ENCODE assay signal across 24 cellular contexts in genomic region chr11:114616516-114616915, GRCh38. TPM values are rescaled to one million over a fixed set of nuclear protein-coding genes. Genes with fewer than 3 reads are reported as not detected.
A peak's percentile ranks its signal among the peaks of the same experiment; 100 is the strongest.
DNase-seq lines count a peak whose midpoint lies in the region; ATAC-seq, FAIRE-seq and TF ChIP-seq lines count a peak whose summit lies in the region.
"Had no signal": no experiment of that assay in that cellular context is flagged by ENCODE, and none has a peak within 500 bp of the region (broad histone marks: within the 10 kb centered on the region; RNA-seq: fewer than 3 reads in every experiment).

No MANE protein-coding gene starts in this region.

- H2AFZ ChIP-seq in GM12878 (ENCODE audit: control insufficient read depth, low read depth, low read length), result no peak overlapping the region
- H2AFZ ChIP-seq: GM23338 had no signal

- H3K4me1 ChIP-seq in GM12878 (ENCODE audit: control insufficient read depth, insufficient read depth, low read length) (no peaks in the 10 kb centered on the region), esophagus muscularis mucosa (no peaks in the 10 kb centered on the region)
- H3K4me1 ChIP-seq: A549; BE2C; BLaER1 treated with 17β-estradiol and CSF1 and Interleukin-3, amounts not matched to agents 10 nM and 100 nM; Caco-2; HAP-1 had no signal

- H3K4me3 ChIP-seq in GM06990 (replicated peaks; ENCODE audit: low read depth, low read length) (no peak overlapping the region), GM12878 (no peak overlapping the region), esophagus muscularis mucosa (no peak overlapping the region)
- H3K4me3 ChIP-seq: A549; BLaER1 treated with 17β-estradiol and CSF1 and Interleukin-3, amounts not matched to agents 10 nM and 100 nM; GM23338; HAP-1 had no signal

- TF ChIP-seq EP300 in GM12878 (IDR thresholded peaks at IDR 0.05; ENCODE audit: borderline replicate concordance in 1 of 2, control insufficient read depth in 1 of 2, low read depth in 2 of 2, low read length in 2 of 2) (no peak), esophagus muscularis mucosa (IDR thresholded peaks at IDR 0.05) (no peak)

- FAIRE-seq in GM12891 (lab: Jason Lieb, UNC) (no peak), GM12878 (lab: Jason Lieb, UNC) (no peak)
- FAIRE-seq: A549, G401.6 had no signal

- RAD21 ChIA-PET in GM12878 (lab: Charles Lee; ENCODE audit: unreplicated experiment), result no interaction called here

- H3K9me3 ChIP-seq in GM12878 (replicated peaks; ENCODE audit: control insufficient read depth, insufficient read depth, low read length), result no peaks in the 10 kb centered on the region; the same call in 1 of the 3 replicates
- H3K9me3 ChIP-seq in esophagus muscularis mucosa, result no peaks in the 10 kb centered on the region
- H3K9me3 ChIP-seq: A549, HAP-1 had no signal

- CTCF ChIA-PET in GM12878 (lab: Yijun Ruan, JAX), result no interaction called here

- peaks cover 7% of the 10 kb centered on the region for H4K20me1 ChIP-seq in GM12878 (ENCODE audit: control insufficient read depth, insufficient read depth)
- H4K20me1 ChIP-seq: BLaER1 treated with 17β-estradiol and CSF1 and Interleukin-3, amounts not matched to agents 10 nM and 100 nM had no signal

- SMC1A ChIA-PET in GM12878 (lab: Charles Lee; ENCODE audit: uncharacterized antibody, unreplicated experiment), result no interaction called here

- H3K9me3 Mint-ChIP-seq in activated naive CD8-positive, alpha-beta T cell treated with anti-CD3 and anti-CD28 coated beads, Interleukin-2, amount 50 U/mL, for 24 hours, result peaks cover 3% of the 10 kb centered on the region
- H3K9me3 Mint-ChIP-seq: HFFc6 had no signal

- POLR2A ChIA-PET in GM12878 (lab: Charles Lee), result no interaction called here

- H3K27ac ChIP-seq in GM12878 (ENCODE audit: control insufficient read depth, insufficient read depth), result no peak overlapping the region
- no peak overlapping the region for H3K27ac ChIP-seq in esophagus muscularis mucosa (replicated peaks in 1 of 4)
- H3K27ac ChIP-seq: A549; BLaER1 treated with 17β-estradiol and CSF1 and Interleukin-3, amounts not matched to agents 10 nM and 100 nM had no signal

- no peaks in the 10 kb centered on the region for H3K4me1 Mint-ChIP-seq in activated naive CD8-positive, alpha-beta T cell treated with anti-CD3 and anti-CD28 coated beads, Interleukin-2, amount 50 U/mL, for 24 hours
- H3K4me1 Mint-ChIP-seq: CD4-positive, CD25-positive, alpha-beta regulatory T cell; GM23338 had no signal

- TF ChIP-seq RAD21 in GM12878 (IDR thresholded peaks at IDR 0.05; ENCODE audit: insufficient read depth, low read depth, low read length), result no peak

- H3K36me3 Mint-ChIP-seq in activated naive CD8-positive, alpha-beta T cell treated with anti-CD3 and anti-CD28 coated beads, Interleukin-2, amount 50 U/mL, for 24 hours (ENCODE audit: low read depth), result no peaks in the 10 kb centered on the region
- H3K36me3 Mint-ChIP-seq: CD4-positive, CD25-positive, alpha-beta regulatory T cell; CD8-positive, alpha-beta T cell had no signal

- ATAC-seq in GM12878, result peak; percentile 2; the same call in 2 of the 3 replicates
- no peak for ATAC-seq in GM21619 (IDR thresholded peaks at IDR 0.05; ENCODE audit: unreplicated experiment)
- ATAC-seq in activated naive CD8-positive, alpha-beta T cell treated with anti-CD3 and anti-CD28 coated beads, Interleukin-2, amount 50 U/mL, for 24 hours, result no peak
- ATAC-seq: A549; CD8-positive, alpha-beta T cell; GM23338 had no signal

- intact Hi-C loops in GM12878 (cut with micrococcal nuclease; ENCODE audit: unreplicated experiment), result no loop called here
- intact Hi-C loops in esophagus muscularis mucosa (cut with DNase I), result loop anchor here (10.0 kb wide), 1 partner anchor 272 kb away; no protein-coding TSS in a partner anchor
- intact Hi-C loops in posterior cingulate gyrus (cut with DNase I), result no loop called here

- H3K27ac Mint-ChIP-seq in activated naive CD8-positive, alpha-beta T cell treated with anti-CD3 and anti-CD28 coated beads, Interleukin-2, amount 50 U/mL, for 24 hours, result no peak overlapping the region
- H3K27ac Mint-ChIP-seq: CD4-positive, CD25-positive, alpha-beta regulatory T cell; CD8-positive, alpha-beta T cell; GM23338; HFFc6 had no signal

- H3K36me3 ChIP-seq in GM06990 (ENCODE audit: control insufficient read depth, insufficient read depth, low read length) (no peaks in the 10 kb centered on the region), GM12878 (ENCODE audit: control insufficient read depth in 2 of 2, insufficient read depth in 2 of 2, low read length in 1 of 2) (no peaks in the 10 kb centered on the region), esophagus muscularis mucosa (no peaks in the 10 kb centered on the region)
- H3K36me3 ChIP-seq: BE2C; BLaER1 treated with 17β-estradiol and CSF1 and Interleukin-3, amounts not matched to agents 10 nM and 100 nM; HAP-1 had no signal

- no TSS peak for BruUV-seq in GM12878 (replicated peaks; lab: Mats Ljungman, UMichigan)

- 16% methylated on average over 8 of the region's 8 CpGs for WGBS in GM12878 (ENCODE audit: insufficient coverage, insufficient replicate concordance, low lambda C conversion rate, missing lambda C conversion rate)
- WGBS in esophagus muscularis mucosa, result 93% methylated on average over 8 of the region's 8 CpGs

- peak; percentile 16 for DNase-seq in GM06990 (ENCODE audit: extremely low read depth, insufficient read length)
- DNase-seq in GM12891 (ENCODE audit: insufficient read length, low spot score), result no peak
- no peak for DNase-seq in GM12878 (ENCODE audit: low read depth, low spot score)
- DNase-seq in esophagus muscularis mucosa (ENCODE audit: extremely low spot score), result peak; percentile 39
- DNase-seq in SW480 (ENCODE audit: low spot score), result no peak
- no peak for DNase-seq in activated naive CD8-positive, alpha-beta T cell treated with anti-CD3 and anti-CD28 coated beads, Interleukin-2, amount 50 U/mL, for 24 hours
- DNase-seq in posterior cingulate gyrus, result no peak
- DNase-seq: 8988T; ACHN; AML-193; BE2C; Caco-2; CD4-positive, CD25-positive, alpha-beta regulatory T cell; CD8-positive, alpha-beta T cell; DMS153; DND-41; HFFc6 had no signal

- in situ Hi-C loops in GM12878 (cut with MboI), result no loop called here

- H3K27me3 ChIP-seq in GM06990 (replicated peaks; ENCODE audit: control insufficient read depth, insufficient read depth, low read length), result no peaks in the 10 kb centered on the region
- no peaks in the 10 kb centered on the region for H3K27me3 ChIP-seq in GM12878 (replicated peaks in 1 of 2; ENCODE audit: control insufficient read depth in 2 of 2, insufficient read depth in 2 of 2, low read length in 1 of 2)
- no peaks in the 10 kb centered on the region for H3K27me3 ChIP-seq in esophagus muscularis mucosa
- H3K27me3 ChIP-seq: BE2C; BLaER1 treated with 17β-estradiol and CSF1 and Interleukin-3, amounts not matched to agents 10 nM and 100 nM had no signal

- TF ChIP-seq POLR2A in GM12891 (IDR thresholded peaks at IDR 0.05; ENCODE audit: low read depth, low read length) (no peak), GM12878 (IDR thresholded peaks at IDR 0.05; ENCODE audit: low read depth, low read length) (no peak), esophagus muscularis mucosa (IDR thresholded peaks at IDR 0.05; ENCODE audit: low read depth) (no peak)

- H3K27me3 Mint-ChIP-seq in activated naive CD8-positive, alpha-beta T cell treated with anti-CD3 and anti-CD28 coated beads, Interleukin-2, amount 50 U/mL, for 24 hours, result no peaks in the 10 kb centered on the region
- H3K27me3 Mint-ChIP-seq: CD4-positive, CD25-positive, alpha-beta regulatory T cell had no signal

- H3K4me2 ChIP-seq in GM12878 (ENCODE audit: control insufficient read depth, insufficient read depth), result no peak overlapping the region
- H3K4me2 ChIP-seq: A549; BLaER1 treated with 17β-estradiol and CSF1 and Interleukin-3, amounts not matched to agents 10 nM and 100 nM; GM23338 had no signal

- H3K4me3 Mint-ChIP-seq in activated naive CD8-positive, alpha-beta T cell treated with anti-CD3 and anti-CD28 coated beads, Interleukin-2, amount 50 U/mL, for 24 hours, result no peak overlapping the region
- H3K4me3 Mint-ChIP-seq: CD4-positive, CD25-positive, alpha-beta regulatory T cell; CD8-positive, alpha-beta T cell; GM23338; HFFc6 had no signal

- no peak for TF ChIP-seq CTCF in GM06990 (IDR thresholded peaks at IDR 0.05; ENCODE audit: insufficient read depth, low read length, poor library complexity, severe bottlenecking)
- TF ChIP-seq CTCF in GM12878 (IDR thresholded peaks at IDR 0.05 in 2 of 3, conservative IDR thresholded peaks at IDR 0.05 in 1 of 3; ENCODE audit: control insufficient read depth in 2 of 3, extremely low read depth in 1 of 3, insufficient read depth in 1 of 3, low read depth in 3 of 3, low read length in 3 of 3), result no peak
- TF ChIP-seq CTCF in esophagus muscularis mucosa (IDR thresholded peaks at IDR 0.05), result no peak

- H3K9ac ChIP-seq in GM12878 (ENCODE audit: control insufficient read depth, insufficient read depth, low read length), result no peak overlapping the region
- H3K9ac ChIP-seq: BLaER1 treated with 17β-estradiol and CSF1 and Interleukin-3, amounts not matched to agents 10 nM and 100 nM had no signal

- H3K79me2 ChIP-seq in GM12878 (ENCODE audit: control insufficient read depth, insufficient read depth, low read length), result no peaks in the 10 kb centered on the region

RNA-seq across cellular contexts. Expression of gene NXPE4, which starts 20.9 kb away (rescaled TPM):
- polyA plus RNA-seq in GM12891 (2012; ENCODE audit: low read depth, missing spikeins), result not detected
- total RNA-seq in GM12878 (2013; cell fraction: nucleolus; rRNA removed), result not detected in 2 replicates
- not detected in 2 replicates for total RNA-seq in GM12878 (2014; rRNA removed)
- not detected in 2 replicates for total RNA-seq in GM12878 (2014; rRNA removed; fragmentation: Illumina TruSeq; extraction: Trizol)
- not detected in 2 replicates for total RNA-seq in GM12878 (2021)
- not detected for polyA plus RNA-seq in GM12878 (2011; ENCODE audit: low read depth)
- not detected in 2 replicates for polyA plus RNA-seq in GM12878 (2011; rRNA removed)
- polyA plus RNA-seq in GM12878 (2011; cell fraction: cytosol; rRNA removed), result not detected in 2 replicates
- not detected in 2 replicates for polyA plus RNA-seq in GM12878 (2011; cell fraction: nucleus; rRNA removed)
- polyA plus RNA-seq in GM12878 (2012), result not detected in 2 replicates
- polyA plus RNA-seq in GM12878 (2014; fragmentation: Illumina TruSeq; extraction: Trizol), result not detected in 2 replicates
- not detected for polyA plus RNA-seq in GM12878 (2014; fragmentation: Nextera tagmentation; extraction: Ambion mirVana)
- not detected in 2 replicates for polyA plus RNA-seq in GM12878 (2014; rRNA removed)
- not detected for polyA plus RNA-seq in GM12878 (2016; fragmentation: Nextera tagmentation; extraction: Ambion mirVana)
- polyA minus RNA-seq in GM12878 (2011; rRNA and poly(A)+ RNA removed), result not detected in 2 replicates
- not detected in 2 replicates for polyA minus RNA-seq in GM12878 (2011; cell fraction: cytosol; rRNA and poly(A)+ RNA removed)
- not detected in 2 replicates for polyA minus RNA-seq in GM12878 (2011; cell fraction: nucleus; rRNA and poly(A)+ RNA removed)
- total RNA-seq in esophagus muscularis mucosa, result not detected
- total RNA-seq: Caco-2; CD4-positive, CD25-positive, alpha-beta regulatory T cell; CD8-positive, alpha-beta T cell; GM23338; H4; HFFc6 had no signal
- polyA plus RNA-seq: A549; CD4-positive, CD25-positive, alpha-beta regulatory T cell; GM23338 had no signal

RNA-seq across cellular contexts. Expression of gene NXPE1, which starts 56.8 kb away (rescaled TPM):
- polyA plus RNA-seq in GM12891 (2012; ENCODE audit: low read depth, missing spikeins), result not detected
- total RNA-seq in GM12878 (2013; cell fraction: nucleolus; rRNA removed), result not detected in 2 replicates
- total RNA-seq in GM12878 (2014; rRNA removed), result not detected in 2 replicates
- total RNA-seq in GM12878 (2014; rRNA removed; fragmentation: Illumina TruSeq; extraction: Trizol), result not detected in 2 replicates
- total RNA-seq in GM12878 (2021), result 0.16 TPM in 1 of 2 replicates, not detected in the other
- polyA plus RNA-seq in GM12878 (2011; ENCODE audit: low read depth), result not detected
- polyA plus RNA-seq in GM12878 (2011; rRNA removed), result not detected in 2 replicates
- not detected in 2 replicates for polyA plus RNA-seq in GM12878 (2011; cell fraction: cytosol; rRNA removed)
- polyA plus RNA-seq in GM12878 (2011; cell fraction: nucleus; rRNA removed), result not detected in 2 replicates
- polyA plus RNA-seq in GM12878 (2012), result not detected in 2 replicates
- not detected in 2 replicates for polyA plus RNA-seq in GM12878 (2014; fragmentation: Illumina TruSeq; extraction: Trizol)
- not detected for polyA plus RNA-seq in GM12878 (2014; fragmentation: Nextera tagmentation; extraction: Ambion mirVana)
- not detected in 2 replicates for polyA plus RNA-seq in GM12878 (2014; rRNA removed)
- not detected for polyA plus RNA-seq in GM12878 (2016; fragmentation: Nextera tagmentation; extraction: Ambion mirVana)
- not detected in 2 replicates for polyA minus RNA-seq in GM12878 (2011; rRNA and poly(A)+ RNA removed)
- polyA minus RNA-seq in GM12878 (2011; cell fraction: cytosol; rRNA and poly(A)+ RNA removed), result not detected in 2 replicates
- polyA minus RNA-seq in GM12878 (2011; cell fraction: nucleus; rRNA and poly(A)+ RNA removed), result not detected in 2 replicates
- not detected for total RNA-seq in esophagus muscularis mucosa
- total RNA-seq: Caco-2; CD4-positive, CD25-positive, alpha-beta regulatory T cell; CD8-positive, alpha-beta T cell; GM23338; H4; HFFc6 had no signal
- polyA plus RNA-seq: A549; CD4-positive, CD25-positive, alpha-beta regulatory T cell; GM23338 had no signal

Comparison
In these comparisons a context has a peak if more than half of its experiments do, and no peak if none do; other contexts are left out.
1. DNase-seq: peak in GM06990 (single experiment) and esophagus muscularis mucosa (single experiment); none in GM12891 (single experiment), GM12878 (single experiment), SW480 (single experiment), activated naive CD8-positive, alpha-beta T cell treated with anti-CD3 and anti-CD28 coated beads, Interleukin-2, amount 50 U/mL, for 24 hours (single experiment) and posterior cingulate gyrus (0 of 10).